1 cellular context compared by ENCODE assay signal in genomic region chr1:95115708-95116137, GRCh38.
TF ChIP-seq lines count a peak whose summit lies in the region.

No MANE protein-coding gene starts in this region.

TF ChIP-seq in K562, 482 proteins besides CTCF, POLR2A, EP300 and RAD21 (continues in another document):
- TF ChIP-seq MTA3 (IDR thresholded peaks at IDR 0.05; ENCODE audit: borderline replicate concordance) (peak; percentile 55; the same call in 1 of the 2 replicates), ZNF592 (IDR thresholded peaks at IDR 0.05) (no peak), ZNF280A (IDR thresholded peaks at IDR 0.05; ENCODE audit: low read depth, partially characterized antibody) (no peak), CBX3 (IDR thresholded peaks at IDR 0.05; ENCODE audit: borderline replicate concordance in 1 of 2, low read length in 2 of 2) (peak in 1 of 2 experiments; percentile 67; a peak in 1 of 3 replicates), MGA (IDR thresholded peaks at IDR 0.05) (no peak), KLF10 (CRISPR knock-in tag; IDR thresholded peaks at IDR 0.05) (no peak), SMARCB1 (IDR thresholded peaks at IDR 0.05; ENCODE audit: insufficient read length, low read depth) (no peak), RAD51 (IDR thresholded peaks at IDR 0.05; ENCODE audit: borderline replicate concordance, low read depth) (no peak; the same call in 1 of the 2 replicates), ARID1B (IDR thresholded peaks at IDR 0.05) (peak; percentile 97), FOXA3 (CRISPR knock-in tag; conservative IDR thresholded peaks at IDR 0.05 in 1 of 2, IDR thresholded peaks at IDR 0.05 in 1 of 2) (peak in 1 of 2 experiments; percentile 69; a peak in 2 of 4 replicates), SP2 (IDR thresholded peaks at IDR 0.05; ENCODE audit: extremely low read depth, low read depth, low read length, poor library complexity, severe bottlenecking) (no peak), CEBPB (tag; IDR thresholded peaks at IDR 0.05) (peak; percentile 98), RCOR1 (IDR thresholded peaks at IDR 0.05; ENCODE audit: borderline replicate concordance in 1 of 2, low read depth in 2 of 2, low read length in 2 of 2) (peak in 1 of 2 experiments; percentile 60; a peak in 2 of 4 replicates), SMARCA4 (IDR thresholded peaks at IDR 0.05) (peak; percentile 92), ZNF41 (CRISPR knock-in tag; conservative IDR thresholded peaks at IDR 0.05) (no peak), MAFF (IDR thresholded peaks at IDR 0.05; ENCODE audit: low read length) (no peak), FOXM1 (IDR thresholded peaks at IDR 0.05; ENCODE audit: low read depth) (peak; percentile 88), FOXM1 (CRISPR knock-in tag; IDR thresholded peaks at IDR 0.05; ENCODE audit: low read depth) (no peak), NCOA6 (IDR thresholded peaks at IDR 0.05) (no peak), NONO (IDR thresholded peaks at IDR 0.05; ENCODE audit: low read depth in 2 of 2, low read length in 1 of 2) (peak in 1 of 2 experiments; percentile 18; a peak in 1 of 4 replicates), ZNF586 (CRISPR knock-in tag; conservative IDR thresholded peaks at IDR 0.05) (no peak), RUNX1 (IDR thresholded peaks at IDR 0.05; ENCODE audit: low read depth) (no peak), MBD2 (IDR thresholded peaks at IDR 0.05; ENCODE audit: borderline replicate concordance, low read depth) (peak; percentile 39; the same call in 1 of the 2 replicates), TAF1 (IDR thresholded peaks at IDR 0.05; ENCODE audit: control insufficient read depth, extremely low read depth, insufficient read depth, low read length, severe bottlenecking) (no peak), POLR2AphosphoS5 (IDR thresholded peaks at IDR 0.05; ENCODE audit: control insufficient read depth, insufficient read depth, low read depth, low read length) (peak; percentile 97), XRCC3 (IDR thresholded peaks at IDR 0.05) (no peak), PATZ1 (CRISPR knock-in tag; IDR thresholded peaks at IDR 0.05; ENCODE audit: borderline replicate concordance) (no peak), ZNF518B (CRISPR knock-in tag; IDR thresholded peaks at IDR 0.05) (no peak), CCAR2 (IDR thresholded peaks at IDR 0.05; ENCODE audit: low read depth, low read length) (no peak), POLR2H (tag; IDR thresholded peaks at IDR 0.05; ENCODE audit: low read depth) (no peak), SIN3A (IDR thresholded peaks at IDR 0.05; ENCODE audit: borderline replicate concordance in 2 of 2, control insufficient read depth in 1 of 2, low read depth in 2 of 2, low read length in 2 of 2) (no peak), WHSC1 (IDR thresholded peaks at IDR 0.05; ENCODE audit: low read length) (no peak), COPS2 (conservative IDR thresholded peaks at IDR 0.05) (no peak), TCF3 (CRISPR knock-in tag; IDR thresholded peaks at IDR 0.05) (peak; percentile 94), ZNF76 (CRISPR knock-in tag; IDR thresholded peaks at IDR 0.05; ENCODE audit: borderline replicate concordance) (no peak)
